ENCODE assay signal across 10 cellular contexts in the genomic region with DNA sequence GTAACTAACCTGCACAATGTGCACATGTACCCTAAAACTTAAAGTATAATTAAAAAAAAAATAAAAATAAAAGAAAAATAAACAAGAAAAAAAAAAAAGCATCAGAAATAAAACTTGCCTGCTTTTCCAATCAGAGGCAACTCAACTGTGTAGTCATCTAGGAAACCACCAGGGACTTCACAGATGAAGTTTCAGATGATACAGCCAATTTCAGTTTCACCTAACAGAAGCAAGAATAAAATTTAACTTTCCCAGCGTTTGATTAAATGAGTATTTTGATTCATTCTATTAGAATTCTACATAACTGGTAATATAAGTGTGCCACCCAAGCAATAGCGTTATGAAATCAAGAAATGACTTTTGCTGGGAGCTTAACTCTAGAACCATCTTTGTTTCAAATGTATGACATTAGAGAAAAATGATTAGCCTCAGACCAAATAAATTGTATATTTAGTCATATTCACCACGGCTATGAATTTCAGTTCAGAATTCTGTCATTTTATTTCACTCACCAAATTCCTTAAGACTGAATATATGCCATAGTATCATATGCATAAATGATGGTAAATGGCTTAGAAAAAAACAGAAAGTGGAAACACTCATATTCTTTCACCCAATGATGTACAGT.
DNase-seq lines count a peak whose midpoint lies in the region; ATAC-seq and TF ChIP-seq lines count a peak whose summit lies in the region.
"Had no signal": no experiment of that assay in that cellular context is flagged by ENCODE, and none has a peak within 500 bp of the region (broad histone marks: within the 10 kb centered on the region; RNA-seq: fewer than 3 reads in every experiment).

No MANE protein-coding gene starts in this region.

- H3K4me3 ChIP-seq in GM12865 (ENCODE audit: low read depth, low read length) (no peak overlapping the region), HAP-1 (no peak overlapping the region)
- H3K4me3 ChIP-seq: ovary had no signal

- DNase-seq in GM12865 (ENCODE audit: low read depth) (peak; percentile 74), NCI-H526 treated with DMSO at 0.1 percent for 48 hours (lab: John Stamatoyannopoulos, UW) (no peak), HAP-1 (ENCODE audit: low spot score in 2 of 2) (no peak)
- DNase-seq in stimulated activated naive CD4-positive, alpha-beta T cell (lab: John Stamatoyannopoulos, UW), result no peak
- no peak for DNase-seq in stimulated activated naive CD4-positive, alpha-beta T cell treated with Interleukin-2 at 50 U/mL for 16 hours (lab: John Stamatoyannopoulos, UW)
- DNase-seq: ovary had no signal

- H3K36me3 ChIP-seq in HAP-1 (replicated peaks), result no peaks in the 10 kb centered on the region
- H3K36me3 ChIP-seq: ovary had no signal

- no peak for TF ChIP-seq CTCF in GM12865 (IDR thresholded peaks at IDR 0.05; ENCODE audit: insufficient read depth, low read depth, low read length, missing control alignments)

- no peaks in the 10 kb centered on the region for H3K27me3 ChIP-seq in HAP-1 (ENCODE audit: low read depth)
- H3K27me3 ChIP-seq: ovary had no signal

- H3K9me3 ChIP-seq in HAP-1, result no peaks in the 10 kb centered on the region
- H3K9me3 ChIP-seq: ovary had no signal

- ATAC-seq in GM18907 (IDR thresholded peaks at IDR 0.05; ENCODE audit: unreplicated experiment) (peak; percentile 72), GM21717 (IDR thresholded peaks at IDR 0.05; ENCODE audit: unreplicated experiment) (peak; percentile 76), HG03175 (IDR thresholded peaks at IDR 0.05; ENCODE audit: unreplicated experiment) (peak; percentile 61)
- ATAC-seq: esophagus mucosa had no signal

- in situ Hi-C loops in HAP-1 (cut with MboI; ENCODE audit: low sequenced_read_pairs), result no loop called here

- H3K4me1 ChIP-seq in HAP-1, result no peaks in the 10 kb centered on the region
